ENCODE assay signal across 10 cellular contexts in the genomic region with DNA sequence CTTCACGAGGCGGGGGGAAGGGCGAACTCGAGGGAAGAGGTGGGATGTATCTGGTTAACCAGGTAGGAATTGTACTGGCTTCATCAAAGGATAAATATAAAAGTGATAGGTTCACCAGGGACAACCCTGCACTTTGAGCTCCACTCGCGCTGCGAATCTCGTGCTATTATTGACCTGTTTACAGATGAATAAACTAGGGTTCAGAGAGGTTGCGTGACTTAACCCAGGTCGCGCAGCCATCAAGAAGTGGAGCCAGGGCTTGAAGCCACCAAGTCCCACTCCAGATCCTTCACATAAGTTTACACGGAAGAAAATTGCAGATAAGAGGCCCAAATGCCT. TPM values are rescaled to one million over a fixed set of nuclear protein-coding genes. Genes with fewer than 3 reads are reported as not detected.
A peak's percentile ranks its signal among the peaks of the same experiment; 100 is the strongest.
DNase-seq lines count a peak whose midpoint lies in the region; ATAC-seq, FAIRE-seq and TF ChIP-seq lines count a peak whose summit lies in the region.
"Had no signal": no experiment of that assay in that cellular context is flagged by ENCODE, and none has a peak within 500 bp of the region (broad histone marks: within the 10 kb centered on the region; RNA-seq: fewer than 3 reads in every experiment).

No MANE protein-coding gene starts in this region.

- no peak for DNase-seq in stimulated activated naive CD8-positive, alpha-beta T cell treated with anti-CD3 and anti-CD28 coated beads, Interleukin-15, Interleukin-2, amounts not matched to agents 100 U/mL and 50 U/mL, for 24 hours
- no peak for DNase-seq in bronchial epithelial cell (ENCODE audit: low read depth)
- no peak for DNase-seq in vagina (ENCODE audit: extremely low spot score in 2 of 2)
- no peak for DNase-seq in activated CD4-positive, CD25-positive, alpha-beta regulatory T cell treated with anti-CD3 and anti-CD28 coated beads, Interleukin-2, amount 50 U/mL, for 72 hours
- DNase-seq in hippocampal formation (lab: John Stamatoyannopoulos, UW), result no peak

- peaks cover 6% of the 10 kb centered on the region for H3K27me3 ChIP-seq in bronchial epithelial cell (ENCODE audit: control insufficient read depth, insufficient read depth, low read length)
- peaks cover 70% of the 10 kb centered on the region for H3K27me3 ChIP-seq in mononuclear cell (ENCODE audit: insufficient read depth, low read length)
- H3K27me3 ChIP-seq in vagina, result no peaks in the 10 kb centered on the region

- peak overlapping the region; percentile 60 for H3K4me3 ChIP-seq in bronchial epithelial cell (ENCODE audit: low read depth, low read length)
- H3K4me3 ChIP-seq in mononuclear cell (ENCODE audit: low read length), result peak overlapping the region; percentile 35
- H3K4me3 ChIP-seq in vagina, result peak overlapping the region; percentile 51 to 63

- peaks cover 50% of the 10 kb centered on the region for H3K4me1 ChIP-seq in mononuclear cell (ENCODE audit: insufficient read depth, low read length)
- peaks cover 44% of the 10 kb centered on the region for H3K4me1 ChIP-seq in vagina

- FAIRE-seq in bronchial epithelial cell (lab: Jason Lieb, UNC), result no peak
- FAIRE-seq: islet of Langerhans, TTC549 had no signal

- H3K27ac ChIP-seq in vagina, result peak overlapping the region; percentile 84

- no peak for ATAC-seq in stimulated activated naive CD8-positive, alpha-beta T cell treated with anti-CD3 and anti-CD28 coated beads, Interleukin-15, Interleukin-2, amounts not matched to agents 100 U/mL and 50 U/mL, for 24 hours
- no peak for ATAC-seq in GM18909 (IDR thresholded peaks at IDR 0.05; ENCODE audit: poor library complexity, unreplicated experiment)

- H3K27me3 Mint-ChIP-seq in stimulated activated naive CD8-positive, alpha-beta T cell treated with anti-CD3 and anti-CD28 coated beads, Interleukin-15, Interleukin-2, amounts not matched to agents 100 ng/mL and 50 ng/mL, for 24 hours, result peaks cover 57% of the 10 kb centered on the region

- no peaks in the 10 kb centered on the region for H3K9me3 ChIP-seq in mononuclear cell (ENCODE audit: low read depth, low read length)
- no peaks in the 10 kb centered on the region for H3K9me3 ChIP-seq in vagina

- H3K4me3 Mint-ChIP-seq in stimulated activated naive CD8-positive, alpha-beta T cell treated with anti-CD3 and anti-CD28 coated beads, Interleukin-15, Interleukin-2, amounts not matched to agents 100 ng/mL and 50 ng/mL, for 24 hours, result peak overlapping the region; percentile 71

- H3K9me3 Mint-ChIP-seq in stimulated activated naive CD8-positive, alpha-beta T cell treated with anti-CD3 and anti-CD28 coated beads, Interleukin-15, Interleukin-2, amounts not matched to agents 100 ng/mL and 50 ng/mL, for 24 hours, result no peaks in the 10 kb centered on the region

- peaks cover 3% of the 10 kb centered on the region for H3K36me3 Mint-ChIP-seq in stimulated activated naive CD8-positive, alpha-beta T cell treated with anti-CD3 and anti-CD28 coated beads, Interleukin-15, Interleukin-2, amounts not matched to agents 100 ng/mL and 50 ng/mL, for 24 hours (ENCODE audit: low read depth)

- intact Hi-C loops in vagina (cut with DNase I), result loop anchor here (2.0 to 10.0 kb wide), 2 partner anchors 93 to 197 kb away; no protein-coding TSS in a partner anchor

- H3K36me3 ChIP-seq in bronchial epithelial cell (ENCODE audit: control insufficient read depth, insufficient read depth, low read length) (peaks cover 1% of the 10 kb centered on the region), vagina (no peaks in the 10 kb centered on the region)

- peak overlapping the region; percentile 88 for H3K27ac Mint-ChIP-seq in stimulated activated naive CD8-positive, alpha-beta T cell treated with anti-CD3 and anti-CD28 coated beads, Interleukin-15, Interleukin-2, amounts not matched to agents 100 ng/mL and 50 ng/mL, for 24 hours

- TF ChIP-seq CTCF in bronchial epithelial cell (IDR thresholded peaks at IDR 0.05; ENCODE audit: insufficient read depth, low read length, severe bottlenecking) (no peak), vagina (IDR thresholded peaks at IDR 0.05) (no peak)

- no peak for TF ChIP-seq POLR2A in vagina (IDR thresholded peaks at IDR 0.05)

- H3K4me1 Mint-ChIP-seq in stimulated activated naive CD8-positive, alpha-beta T cell treated with anti-CD3 and anti-CD28 coated beads, Interleukin-15, Interleukin-2, amounts not matched to agents 100 ng/mL and 50 ng/mL, for 24 hours (ENCODE audit: low read depth), result peaks cover 31% of the 10 kb centered on the region

RNA-seq across cellular contexts. Expression of gene CYP1B1, which starts 1.4 kb away (rescaled TPM):
- total RNA-seq in bronchial epithelial cell, result 5.8 and 36.7 TPM in 2 replicates
- total RNA-seq in mononuclear cell, result 7.9 TPM
- total RNA-seq in vagina, result 88.9 TPM
